In the genomic region with DNA sequence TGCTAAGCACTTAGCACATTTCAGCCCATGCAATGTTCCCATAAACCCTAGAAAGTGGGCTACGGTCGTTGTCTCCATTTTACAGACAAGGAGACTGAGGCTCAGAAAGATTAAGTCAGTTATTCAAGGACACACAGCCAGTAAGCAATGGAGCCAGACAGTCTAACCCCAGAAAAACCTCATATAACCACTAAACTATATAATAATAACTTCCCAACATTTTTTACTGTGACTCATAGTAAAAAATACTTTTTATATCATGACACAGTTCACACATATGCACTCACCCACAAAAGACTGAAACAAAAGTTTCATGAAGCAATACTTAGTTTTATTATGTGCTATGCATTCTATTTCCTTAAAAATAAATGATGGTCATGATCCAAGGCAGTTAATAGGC, we compare ENCODE assay signal across 22 cellular contexts.
DNase-seq lines count a peak whose midpoint lies in the region.
"Had no signal": no experiment of that assay in that cellular context is flagged by ENCODE, and none has a peak within 500 bp of the region (broad histone marks: within the 10 kb centered on the region; RNA-seq: fewer than 3 reads in every experiment).

No MANE protein-coding gene starts in this region.

- peak; percentile 90 for DNase-seq in EH (ENCODE audit: low read depth)
- peak; percentile 23 for DNase-seq in MG63
- peak; percentile 64 for DNase-seq in dedifferentiated amniotic fluid mesenchymal stem cell (ENCODE audit: extremely low spot score)
- DNase-seq in myocyte (ENCODE audit: low read depth), result peak; percentile 6
- DNase-seq in COLO668 (lab: John Stamatoyannopoulos, UW; ENCODE audit: unreplicated experiment), result no peak
- DNase-seq in NOMO-1 (lab: John Stamatoyannopoulos, UW; ENCODE audit: unreplicated experiment in 2 of 2), result no peak
- no peak for DNase-seq in activated CD4-positive, alpha-beta T cell treated with anti-CD3 and anti-CD28 coated beads, Interleukin-2, amount 50 U/mL, for 48 hours
- no peak for DNase-seq in C1 segment of cervical spinal cord (lab: John Stamatoyannopoulos, UW)
- DNase-seq: activated CD4-positive, alpha-beta T cell treated with anti-CD3 and anti-CD28 coated beads for 1 hour; activated effector memory CD4-positive, alpha-beta T cell treated with anti-CD3 and anti-CD28 coated beads, Interleukin-2, amount 50 U/mL, for 16 hours; amygdala; colonic mucosa; DMS53; head of caudate nucleus; mesenchymal stem cell; NCI-H1092; NCI-H2107; NCI-H526 treated with DMSO at 0.1 percent for 48 hours; OCI-M1; stimulated activated CD4-positive, alpha-beta T cell treated with anti-CD3 and anti-CD28 coated beads, Interleukin-15, amount 100 ng/mL, for 24 hours; stimulated activated naive CD4-positive, alpha-beta T cell had no signal

- H3K27me3 ChIP-seq in MG63, result no peaks in the 10 kb centered on the region
- H3K27me3 ChIP-seq: colonic mucosa, tibial nerve had no signal

- H3K9me3 ChIP-seq in MG63, result peaks cover 18% of the 10 kb centered on the region
- H3K9me3 ChIP-seq: colonic mucosa had no signal

- H3K4me3 ChIP-seq in MG63, result no peak overlapping the region
- H3K4me3 ChIP-seq: colonic mucosa, tibial nerve had no signal

- H3K36me3 ChIP-seq in MG63, result no peaks in the 10 kb centered on the region
- H3K36me3 ChIP-seq: colonic mucosa, tibial nerve had no signal

Comparison
In these comparisons a context has a peak if more than half of its experiments do, and no peak if none do; other contexts are left out.
1. DNase-seq: peak in EH (single experiment), MG63 (single experiment), dedifferentiated amniotic fluid mesenchymal stem cell (single experiment) and myocyte (single experiment); none in COLO668 (single experiment), NOMO-1 (0 of 2), activated CD4-positive, alpha-beta T cell treated with anti-CD3 and anti-CD28 coated beads, Interleukin-2, amount 50 U/mL, for 48 hours (0 of 2) and C1 segment of cervical spinal cord (0 of 14).